10 cellular contexts compared by ENCODE assay signal in genomic region chr3:152443212-152444023, GRCh38.
DNase-seq lines count a peak whose midpoint lies in the region; ATAC-seq and TF ChIP-seq lines count a peak whose summit lies in the region.
"Had no signal": no experiment of that assay in that cellular context is flagged by ENCODE, and none has a peak within 500 bp of the region (broad histone marks: within the 10 kb centered on the region; RNA-seq: fewer than 3 reads in every experiment).

No MANE protein-coding gene starts in this region.

- H3K36me3 Mint-ChIP-seq in activated CD8-positive, alpha-beta T cell treated with anti-CD3 and anti-CD28 coated beads for 36 hours (ENCODE audit: low read depth), result peaks cover 42% of the 10 kb centered on the region

- H3K27ac Mint-ChIP-seq in activated CD8-positive, alpha-beta T cell treated with anti-CD3 and anti-CD28 coated beads for 36 hours, result peak overlapping the region; percentile 85

- H3K36me3 ChIP-seq in A673 (ENCODE audit: insufficient read depth, low read length, poor library complexity, severe bottlenecking), result peaks cover 11% of the 10 kb centered on the region
- H3K36me3 ChIP-seq: colonic mucosa had no signal

- H3K4me1 ChIP-seq in A673 (ENCODE audit: insufficient read depth, low read length, poor library complexity, severe bottlenecking), result peaks cover 25% of the 10 kb centered on the region
- H3K4me1 ChIP-seq: colonic mucosa had no signal

- POLR2A ChIA-PET in A673 (lab: Charles Lee; ENCODE audit: low non-redundant PET), result interaction anchor here (0.9 kb wide), 1 partner anchor 22 kb away, joined by 5 read pairs; no protein-coding TSS in a partner anchor
- POLR2A ChIA-PET in activated CD8-positive, alpha-beta T cell treated with anti-CD3 and anti-CD28 coated beads for 36 hours (lab: Charles Lee), result interaction anchor here (1.1 kb wide), 1 partner anchor 145 kb away, joined by 3 read pairs; no protein-coding TSS in a partner anchor

- no TSS peak for BruUV-seq in A673 (replicated peaks; lab: Mats Ljungman, UMichigan)

- intact Hi-C loops in A673 (cut with micrococcal nuclease; ENCODE audit: unreplicated experiment) (loop anchor here (1.0 to 10.0 kb wide), 4 partner anchors 171 to 529 kb away; no protein-coding TSS in a partner anchor), left colon (cut with DNase I, micrococcal nuclease) (loop anchor here in 1 of 2 donors (10.0 kb wide), 1 partner anchor 169 kb away; no protein-coding TSS in a partner anchor)
- intact Hi-C loops in activated CD8-positive, alpha-beta T cell treated with anti-CD3 and anti-CD28 coated beads for 36 hours (cut with micrococcal nuclease), result loop anchor here (5.0 to 10.0 kb wide), 2 partner anchors 149 to 261 kb away; no protein-coding TSS in a partner anchor

- peaks cover 2% of the 10 kb centered on the region for H3K9me3 Mint-ChIP-seq in activated CD8-positive, alpha-beta T cell treated with anti-CD3 and anti-CD28 coated beads for 36 hours

- no peak overlapping the region for H3K4me3 ChIP-seq in A673 (ENCODE audit: low read depth, low read length, poor library complexity, severe bottlenecking)
- H3K4me3 ChIP-seq: colonic mucosa had no signal

- CTCF ChIA-PET in A673 (lab: Charles Lee), result interaction anchor here (0.9 to 2.1 kb wide), 3 partner anchors 200 to 370 kb away, joined by 3 to 32 read pairs (median 3); no protein-coding TSS in a partner anchor
- CTCF ChIA-PET in activated CD8-positive, alpha-beta T cell treated with anti-CD3 and anti-CD28 coated beads for 36 hours (lab: Charles Lee), result interaction anchor here (0.8 to 5.1 kb wide), 36 partner anchors 8 to 494 kb away, joined by 3 to 34 read pairs (median 4); partner anchors contain the start of gene MBNL1

- H3K9me3 ChIP-seq in A673 (ENCODE audit: low read depth, low read length, poor library complexity, severe bottlenecking), result no peaks in the 10 kb centered on the region
- H3K9me3 ChIP-seq: colonic mucosa had no signal

- no peaks in the 10 kb centered on the region for H3K27me3 Mint-ChIP-seq in activated CD8-positive, alpha-beta T cell treated with anti-CD3 and anti-CD28 coated beads for 36 hours

- no peaks in the 10 kb centered on the region for H3K27me3 ChIP-seq in A673 (replicated peaks; ENCODE audit: insufficient read depth, low read depth, low read length, poor library complexity)
- H3K27me3 ChIP-seq: colonic mucosa had no signal

- H3K4me3 Mint-ChIP-seq in activated CD8-positive, alpha-beta T cell treated with anti-CD3 and anti-CD28 coated beads for 36 hours, result no peak overlapping the region

- TF ChIP-seq CTCF in A673 (conservative IDR thresholded peaks at IDR 0.05; ENCODE audit: low read depth, low read length), result no peak
- TF ChIP-seq CTCF in activated CD8-positive, alpha-beta T cell treated with anti-CD3 and anti-CD28 coated beads for 36 hours (IDR thresholded peaks at IDR 0.05), result no peak

- H3K27ac ChIP-seq in A673 (ENCODE audit: low read depth, low read length, poor library complexity, severe bottlenecking), result no peak overlapping the region
- H3K27ac ChIP-seq: colonic mucosa had no signal

- ATAC-seq in GM21619 (IDR thresholded peaks at IDR 0.05; ENCODE audit: unreplicated experiment), result peak; percentile 45
- peak; percentile 37 for ATAC-seq in activated CD8-positive, alpha-beta T cell treated with anti-CD3 and anti-CD28 coated beads for 36 hours
- ATAC-seq in left colon, result peak; percentile 48
- ATAC-seq in HG03571 (IDR thresholded peaks at IDR 0.05; ENCODE audit: unreplicated experiment), result no peak

- H3K4me1 Mint-ChIP-seq in activated CD8-positive, alpha-beta T cell treated with anti-CD3 and anti-CD28 coated beads for 36 hours (ENCODE audit: low read depth), result peaks cover 74% of the 10 kb centered on the region

- DNase-seq in A673 (ENCODE audit: low spot score), result peak; percentile 31
- no peak for DNase-seq in activated CD8-positive, alpha-beta T cell treated with anti-CD3 and anti-CD28 coated beads for 36 hours
- DNase-seq in left colon, result no peak
- no peak for DNase-seq in NCI-H69 (lab: John Stamatoyannopoulos, UW)
- DNase-seq in central memory CD4-positive, alpha-beta T cell, result no peak
- no peak for DNase-seq in NCI-H1105 treated with DMSO at 0.1 percent for 48 hours (lab: John Stamatoyannopoulos, UW)
- DNase-seq: activated CD4-positive, alpha-beta T cell treated with anti-CD3 and anti-CD28 coated beads for 1 hour; colonic mucosa had no signal
